Comparison of ENCODE assay signal across 1 cellular context in the genomic region with DNA sequence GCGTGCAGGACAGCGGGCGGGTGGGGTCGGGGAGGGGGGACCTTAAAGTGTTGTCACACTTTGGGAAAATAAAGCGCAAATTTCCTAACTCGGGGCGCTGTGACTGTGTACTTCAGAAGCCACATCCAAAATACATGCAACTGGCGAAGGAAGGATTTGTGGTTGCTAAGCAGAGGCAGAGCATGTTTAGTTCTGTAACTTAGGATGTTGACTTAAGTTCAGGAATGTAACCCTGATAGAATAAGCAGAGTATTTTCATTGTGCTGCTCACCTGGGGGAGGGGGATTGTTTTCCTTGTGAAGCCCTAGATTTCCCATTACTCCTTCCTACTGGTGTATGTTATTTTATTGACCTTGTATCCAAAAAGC.
TF ChIP-seq lines count a peak whose summit lies in the region.

No MANE protein-coding gene starts in this region.

TF ChIP-seq in WTC11, 78 proteins besides CTCF, POLR2A, EP300 and RAD21 (continued from another document):
- no peak for TF ChIP-seq MXD4 (CRISPR knock-in tag; IDR thresholded peaks at IDR 0.05; ENCODE audit: borderline replicate concordance)
- TF ChIP-seq ZNF317 (CRISPR knock-in tag; IDR thresholded peaks at IDR 0.05; ENCODE audit: borderline replicate concordance, low read depth): no peak
- TF ChIP-seq, protein P1, sequence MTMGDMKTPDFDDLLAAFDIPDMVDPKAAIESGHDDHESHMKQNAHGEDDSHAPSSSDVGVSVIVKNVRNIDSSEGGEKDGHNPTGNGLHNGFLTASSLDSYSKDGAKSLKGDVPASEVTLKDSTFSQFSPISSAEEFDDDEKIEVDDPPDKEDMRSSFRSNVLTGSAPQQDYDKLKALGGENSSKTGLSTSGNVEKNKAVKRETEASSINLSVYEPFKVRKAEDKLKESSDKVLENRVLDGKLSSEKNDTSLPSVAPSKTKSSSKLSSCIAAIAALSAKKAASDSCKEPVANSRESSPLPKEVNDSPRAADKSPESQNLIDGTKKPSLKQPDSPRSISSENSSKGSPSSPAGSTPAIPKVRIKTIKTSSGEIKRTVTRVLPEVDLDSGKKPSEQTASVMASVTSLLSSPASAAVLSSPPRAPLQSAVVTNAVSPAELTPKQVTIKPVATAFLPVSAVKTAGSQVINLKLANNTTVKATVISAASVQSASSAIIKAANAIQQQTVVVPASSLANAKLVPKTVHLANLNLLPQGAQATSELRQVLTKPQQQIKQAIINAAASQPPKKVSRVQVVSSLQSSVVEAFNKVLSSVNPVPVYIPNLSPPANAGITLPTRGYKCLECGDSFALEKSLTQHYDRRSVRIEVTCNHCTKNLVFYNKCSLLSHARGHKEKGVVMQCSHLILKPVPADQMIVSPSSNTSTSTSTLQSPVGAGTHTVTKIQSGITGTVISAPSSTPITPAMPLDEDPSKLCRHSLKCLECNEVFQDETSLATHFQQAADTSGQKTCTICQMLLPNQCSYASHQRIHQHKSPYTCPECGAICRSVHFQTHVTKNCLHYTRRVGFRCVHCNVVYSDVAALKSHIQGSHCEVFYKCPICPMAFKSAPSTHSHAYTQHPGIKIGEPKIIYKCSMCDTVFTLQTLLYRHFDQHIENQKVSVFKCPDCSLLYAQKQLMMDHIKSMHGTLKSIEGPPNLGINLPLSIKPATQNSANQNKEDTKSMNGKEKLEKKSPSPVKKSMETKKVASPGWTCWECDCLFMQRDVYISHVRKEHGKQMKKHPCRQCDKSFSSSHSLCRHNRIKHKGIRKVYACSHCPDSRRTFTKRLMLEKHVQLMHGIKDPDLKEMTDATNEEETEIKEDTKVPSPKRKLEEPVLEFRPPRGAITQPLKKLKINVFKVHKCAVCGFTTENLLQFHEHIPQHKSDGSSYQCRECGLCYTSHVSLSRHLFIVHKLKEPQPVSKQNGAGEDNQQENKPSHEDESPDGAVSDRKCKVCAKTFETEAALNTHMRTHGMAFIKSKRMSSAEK (CRISPR knock-in tag; IDR thresholded peaks at IDR 0.05; ENCODE audit: borderline replicate concordance): no peak
- TF ChIP-seq ZNF138 (CRISPR knock-in tag; conservative IDR thresholded peaks at IDR 0.05): no peak
- no peak for TF ChIP-seq SMAD3 (CRISPR knock-in tag; IDR thresholded peaks at IDR 0.05; ENCODE audit: borderline replicate concordance)
TF ChIP-seq in WTC11: peak in this region for 0.
